33 cellular contexts compared by ENCODE assay signal in genomic region chr21:33122507-33122906, GRCh38. TPM values are rescaled to one million over a fixed set of nuclear protein-coding genes. Genes with fewer than 3 reads are reported as not detected.
"Had no signal": no experiment of that assay in that cellular context is flagged by ENCODE, and none has a peak within 500 bp of the region (broad histone marks: within the 10 kb centered on the region; RNA-seq: fewer than 3 reads in every experiment).

No MANE protein-coding gene starts in this region.

- H3K79me2 ChIP-seq: parathyroid adenoma had no signal

- H2AFZ ChIP-seq: parathyroid adenoma had no signal

- H3K36me3 Mint-ChIP-seq: naive thymus-derived CD8-positive, alpha-beta T cell; natural killer cell treated with Interleukin-12 subunit alpha and Interleukin-12 subunit beta and Interleukin-15 and Interleukin-18, amount 100 ng/mL, for 72 hours; stimulated activated memory B cell treated with anti-CD40 and anti-IgM and Interleukin-4, amounts not matched to agents 10 μg/mL and 1 μg/mL and 100 μg/mL, for 72 hours had no signal

- ATAC-seq: naive thymus-derived CD8-positive, alpha-beta T cell; natural killer cell treated with Interleukin-12 subunit alpha and Interleukin-12 subunit beta and Interleukin-15 and Interleukin-18, amount 100 ng/mL, for 72 hours; psoas muscle; right cardiac atrium; sciatic nerve; stimulated activated memory B cell treated with anti-CD40 and anti-IgM and Interleukin-4, amounts not matched to agents 10 μg/mL and 1 μg/mL and 100 μg/mL, for 72 hours; stimulated activated naive CD8-positive, alpha-beta T cell treated with anti-CD3 and anti-CD28 coated beads, Interleukin-15, amount 100 ng/mL, for 72 hours; stimulated activated naive CD8-positive, alpha-beta T cell treated with anti-CD3 and anti-CD28 coated beads, Interleukin-15, Interleukin-2, amounts not matched to agents 100 U/mL and 50 U/mL, for 24 hours had no signal

- H3K27ac Mint-ChIP-seq: natural killer cell treated with Interleukin-12 subunit alpha and Interleukin-12 subunit beta and Interleukin-15 and Interleukin-18, amount 100 ng/mL, for 72 hours; nephron progenitor cell; progenitor cell of endocrine pancreas; stimulated activated memory B cell treated with anti-CD40 and anti-IgM and Interleukin-4, amounts not matched to agents 10 μg/mL and 1 μg/mL and 100 μg/mL, for 72 hours; stimulated activated naive CD8-positive, alpha-beta T cell treated with anti-CD3 and anti-CD28 coated beads, Interleukin-15, amount 100 ng/mL, for 72 hours had no signal

- H3K9me3 ChIP-seq: neutrophil, ovary, psoas muscle, spleen, thoracic aorta, thyroid gland, tibial nerve, upper lobe of left lung, vagina had no signal

- H3K4me2 ChIP-seq: smooth muscle cell had no signal

- H3K27me3 ChIP-seq: ovary, thyroid gland, tibial nerve, upper lobe of left lung, vagina had no signal

- H3K9ac ChIP-seq: parathyroid adenoma had no signal

- H3K27ac ChIP-seq: neutrophil, ovary, parathyroid adenoma, psoas muscle, skin epidermis, spleen, thoracic aorta, thyroid gland, tibial nerve, upper lobe of left lung, vagina had no signal

- H3K4me3 ChIP-seq: ovary, psoas muscle, skin epidermis, smooth muscle cell, spleen, thoracic aorta, thyroid gland, tibial nerve, upper lobe of left lung, vagina had no signal

- H3K4me3 Mint-ChIP-seq: naive thymus-derived CD8-positive, alpha-beta T cell; natural killer cell treated with Interleukin-12 subunit alpha and Interleukin-12 subunit beta and Interleukin-15 and Interleukin-18, amount 100 ng/mL, for 72 hours; nephron progenitor cell; stimulated activated memory B cell treated with anti-CD40 and anti-IgM and Interleukin-4, amounts not matched to agents 10 μg/mL and 1 μg/mL and 100 μg/mL, for 72 hours; stimulated activated naive CD8-positive, alpha-beta T cell treated with anti-CD3 and anti-CD28 coated beads, Interleukin-15, amount 100 ng/mL, for 72 hours had no signal

- H3K36me3 ChIP-seq: neutrophil, ovary, spleen, thoracic aorta, thyroid gland, tibial nerve, upper lobe of left lung, vagina had no signal

- DNase-seq: naive thymus-derived CD8-positive, alpha-beta T cell; nephron progenitor cell; ovary; posterior cingulate gyrus; psoas muscle; right cardiac atrium; spleen; stimulated activated CD4-positive, alpha-beta T cell treated with anti-CD3 and anti-CD28 coated beads, Interleukin-12 subunit alpha, Interleukin-12 subunit beta, amount 100 ng/mL, for 4 hours; stimulated activated CD4-positive, alpha-beta T cell treated with anti-CD3 and anti-CD28 coated beads, Interleukin-1b, Interleukin-23, amount 100 ng/mL, for 48 hours; stimulated activated CD4-positive, alpha-beta T cell treated with anti-CD3 and anti-CD28 coated beads, Interleukin-4, amount 100 ng/mL, for 1 hour; stimulated activated CD4-positive, alpha-beta T cell treated with anti-CD3 and anti-CD28 coated beads, Interleukin-4, amount 100 ng/mL, for 4 hours; stimulated activated CD8-positive, alpha-beta memory T cell treated with anti-CD3 and anti-CD28 coated beads, Interleukin-4, amount 100 ng/mL, for 48 hours; stimulated activated naive CD4-positive, alpha-beta T cell; stimulated activated naive CD8-positive, alpha-beta T cell treated with anti-CD3 and anti-CD28 coated beads, Interleukin-15, Interleukin-2, amounts not matched to agents 100 U/mL and 50 U/mL, for 24 hours; thyroid gland; upper lobe of left lung had no signal

- H3K9me3 Mint-ChIP-seq: naive thymus-derived CD8-positive, alpha-beta T cell; natural killer cell treated with Interleukin-12 subunit alpha and Interleukin-12 subunit beta and Interleukin-15 and Interleukin-18, amount 100 ng/mL, for 72 hours; nephron progenitor cell; neural crest cell; stimulated activated memory B cell treated with anti-CD40 and anti-IgM and Interleukin-4, amounts not matched to agents 10 μg/mL and 1 μg/mL and 100 μg/mL, for 72 hours; stimulated activated naive CD8-positive, alpha-beta T cell treated with anti-CD3 and anti-CD28 coated beads, Interleukin-15, amount 100 ng/mL, for 72 hours had no signal

- FAIRE-seq: urothelium cell line had no signal

- H3K4me1 ChIP-seq: parathyroid adenoma, psoas muscle, thyroid gland, vagina had no signal

RNA-seq across cellular contexts. Expression of gene OLIG1, which starts 52.6 kb away (rescaled TPM):
- total RNA-seq: naive thymus-derived CD8-positive, alpha-beta T cell; osteoblast; ovary; renal cortical epithelial cell; smooth muscle cell; thoracic aorta; thyroid gland; tibial nerve; ureter; vagina had no signal
- polyA plus RNA-seq: naive thymus-derived CD8-positive, alpha-beta T cell; ovary; smooth muscle cell had no signal
